ENCODE assay signal across 8 cellular contexts in the genomic region with DNA sequence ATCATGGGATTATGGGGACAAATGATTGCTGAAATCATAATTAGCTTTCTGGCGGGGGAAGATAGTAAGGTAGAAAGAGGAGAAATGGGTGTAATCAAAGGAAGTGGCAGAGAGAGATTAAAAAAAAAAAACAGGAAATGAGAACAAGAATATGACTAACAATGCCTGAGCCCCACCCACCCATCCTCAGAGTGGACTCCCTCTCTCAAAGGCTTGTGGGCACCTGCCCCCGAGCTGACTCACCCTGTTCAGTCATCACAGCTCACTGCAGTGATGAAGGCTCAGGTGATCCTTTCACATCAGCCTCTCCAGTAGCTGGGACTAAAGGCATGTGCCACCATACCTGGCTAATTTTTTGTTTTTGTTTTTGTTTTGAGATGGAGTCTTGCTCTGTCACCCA. TPM values are rescaled to one million over a fixed set of nuclear protein-coding genes. Genes with fewer than 3 reads are reported as not detected.
DNase-seq lines count a peak whose midpoint lies in the region; ATAC-seq and TF ChIP-seq lines count a peak whose summit lies in the region.

No MANE protein-coding gene starts in this region.

- peak; percentile 50 for DNase-seq in Right ventricle myocardium superior
- no peak for DNase-seq in left ventricle myocardium superior
- peak; percentile 63 for DNase-seq in NOMO-1 treated with dmso at 0.1 percent for 144 hours (lab: John Stamatoyannopoulos, UW; ENCODE audit: unreplicated experiment)
- DNase-seq in activated CD8-positive, alpha-beta memory T cell treated with anti-CD3 and anti-CD28 coated beads, Interleukin-2, amount 50 U/mL, for 4 hours: peak; percentile 89
- peak; percentile 76 to 94 for DNase-seq in fibroblast of lung (ENCODE audit: low read depth in 2 of 2)
- DNase-seq in stimulated activated CD4-positive, alpha-beta T cell treated with anti-CD3 and anti-CD28 coated beads, Interleukin-15, amount 100 ng/mL, for 48 hours (ENCODE audit: low read depth in 2 of 2): peak; percentile 91 to 92
- DNase-seq in inferior parietal cortex (ENCODE audit: extremely low spot score): no peak

- H3K9ac ChIP-seq in fibroblast of lung (ENCODE audit: insufficient read depth, low read length): no peak overlapping the region

- no peak overlapping the region for H3K4me2 ChIP-seq in fibroblast of lung (ENCODE audit: extremely low read depth, insufficient read depth, low read length)

- H3K27ac ChIP-seq in fibroblast of lung (ENCODE audit: insufficient read depth, low read length): no peak overlapping the region

- no peaks in the 10 kb centered on the region for H3K9me3 ChIP-seq in fibroblast of lung (ENCODE audit: control insufficient read depth, insufficient read depth, low read depth, low read length)

- peaks cover 4% of the 10 kb centered on the region for H3K4me1 ChIP-seq in fibroblast of lung (ENCODE audit: control insufficient read depth, extremely low read depth, insufficient read depth, low read length)

- no peaks in the 10 kb centered on the region for H4K20me1 ChIP-seq in fibroblast of lung (ENCODE audit: control insufficient read depth, extremely low read depth, insufficient read depth, low read length)

- TF ChIP-seq CTCF in fibroblast of lung (conservative IDR thresholded peaks at IDR 0.05 in 1 of 2, IDR thresholded peaks at IDR 0.05 in 1 of 2; ENCODE audit: low read depth in 1 of 2, low read length in 2 of 2): no peak

- peaks cover 1% of the 10 kb centered on the region for H3K36me3 ChIP-seq in fibroblast of lung (ENCODE audit: control insufficient read depth, insufficient read depth, low read length)

- intact Hi-C loops in Right ventricle myocardium superior (cut with DNase I) (no loop called here), left ventricle myocardium superior (cut with micrococcal nuclease) (no loop called here)

- H3K79me2 ChIP-seq in fibroblast of lung (ENCODE audit: control insufficient read depth, insufficient read depth, low read length): no peaks in the 10 kb centered on the region

- no peak overlapping the region for H3K4me3 ChIP-seq in fibroblast of lung (replicated peaks in 1 of 4; ENCODE audit: control extremely low read depth in 1 of 4, insufficient read depth in 1 of 4, low read depth in 3 of 4, low read length in 4 of 4)

- H2AFZ ChIP-seq in fibroblast of lung (ENCODE audit: low read length): no peak overlapping the region

- no peak for ATAC-seq in Right ventricle myocardium superior (ENCODE audit: poor library complexity)
- no peak for ATAC-seq in left ventricle myocardium superior
- peak; percentile 98 for ATAC-seq in HG02981 (IDR thresholded peaks at IDR 0.05; ENCODE audit: unreplicated experiment)

- no peaks in the 10 kb centered on the region for H3K27me3 ChIP-seq in fibroblast of lung (ENCODE audit: control insufficient read depth, insufficient read depth, low read length)

RNA-seq across cellular contexts. Expression of a gene that starts 26.4 kb away (rescaled TPM):
- total RNA-seq in Right ventricle myocardium superior (4,220 TPM), left ventricle myocardium superior (4,849 TPM), fibroblast of lung (2,237 and 3,546 TPM in 2 replicates)
- polyA plus RNA-seq in fibroblast of lung: 4,519 and 5,502 TPM in 2 replicates
- 4,029 and 5,282 TPM in 2 replicates for polyA plus RNA-seq in fibroblast of lung (2012)
- 367 and 621 TPM in 2 replicates for polyA minus RNA-seq in fibroblast of lung (ENCODE audit: low replicate concordance)

RNA-seq across cellular contexts. Expression of a gene that starts 50.8 kb away (rescaled TPM):
- total RNA-seq in Right ventricle myocardium superior: 142 TPM
- 194 TPM for total RNA-seq in left ventricle myocardium superior
- 16.2 and 27.6 TPM in 2 replicates for total RNA-seq in fibroblast of lung
- 14.5 and 18.6 TPM in 2 replicates for polyA plus RNA-seq in fibroblast of lung
- polyA plus RNA-seq in fibroblast of lung (2012): 9.7 and 13.4 TPM in 2 replicates
- 17.9 and 30.6 TPM in 2 replicates for polyA minus RNA-seq in fibroblast of lung (ENCODE audit: low replicate concordance)

Comparison
In these comparisons a context has a peak if more than half of its experiments do, and no peak if none do; other contexts are left out.
1. DNase-seq: peak in Right ventricle myocardium superior (single experiment), NOMO-1 treated with dmso at 0.1 percent for 144 hours (single experiment), activated CD8-positive, alpha-beta memory T cell treated with anti-CD3 and anti-CD28 coated beads, Interleukin-2, amount 50 U/mL, for 4 hours (single experiment), fibroblast of lung (2 of 2) and stimulated activated CD4-positive, alpha-beta T cell treated with anti-CD3 and anti-CD28 coated beads, Interleukin-15, amount 100 ng/mL, for 48 hours (2 of 2); none in left ventricle myocardium superior (single experiment) and inferior parietal cortex (single experiment).